1 cellular context compared by ENCODE assay signal in the genomic region with DNA sequence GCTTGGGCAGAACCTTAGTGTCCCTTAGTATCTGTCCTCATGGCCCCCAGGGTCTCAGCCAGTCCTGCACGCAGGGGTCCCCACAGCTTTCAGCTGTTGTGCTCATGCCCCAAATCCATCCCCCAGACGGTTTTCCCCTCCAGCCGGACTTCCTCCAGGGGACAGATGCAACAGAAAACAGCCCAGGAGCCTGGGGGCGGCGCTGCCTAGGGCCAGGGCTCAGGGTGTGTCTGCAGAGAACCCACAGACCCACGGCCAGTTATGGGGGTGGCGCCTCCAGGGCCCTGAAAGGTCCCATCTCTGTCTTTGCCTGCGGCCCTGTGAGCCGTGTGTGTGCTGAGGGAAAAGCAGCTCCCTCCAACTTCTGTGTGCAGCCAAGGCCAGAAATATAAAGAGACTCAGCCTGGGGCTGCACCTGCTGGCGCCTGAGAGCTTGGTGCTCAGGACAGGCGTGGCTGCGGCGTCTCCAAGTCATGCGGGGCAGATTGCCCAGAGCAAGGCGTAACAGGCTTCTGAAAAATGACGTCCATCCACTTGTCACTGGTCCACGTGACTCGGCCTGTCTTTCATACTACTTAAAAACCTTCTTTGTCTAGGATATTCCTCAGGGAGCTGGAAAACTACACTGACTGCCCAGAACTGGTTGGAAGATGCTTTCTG.
TF ChIP-seq lines count a peak whose summit lies in the region.

No MANE protein-coding gene starts in this region.

TF ChIP-seq in H1, 55 proteins besides CTCF, POLR2A, EP300 and RAD21:
- TF ChIP-seq GABPA (IDR thresholded peaks at IDR 0.05; ENCODE audit: borderline replicate concordance, insufficient read depth, low read length) (no peak), NRF1 (IDR thresholded peaks at IDR 0.05; ENCODE audit: low read depth, low read length) (no peak), SRF (IDR thresholded peaks at IDR 0.05; ENCODE audit: low read depth, low read length) (no peak), RXRA (IDR thresholded peaks at IDR 0.05; ENCODE audit: insufficient read depth, low read depth, low read length) (no peak), TEAD4 (IDR thresholded peaks at IDR 0.05; ENCODE audit: low read depth, low read length) (no peak), CREB1 (IDR thresholded peaks at IDR 0.05) (no peak), SP4 (IDR thresholded peaks at IDR 0.05; ENCODE audit: low read length) (no peak)
